In the genomic region with DNA sequence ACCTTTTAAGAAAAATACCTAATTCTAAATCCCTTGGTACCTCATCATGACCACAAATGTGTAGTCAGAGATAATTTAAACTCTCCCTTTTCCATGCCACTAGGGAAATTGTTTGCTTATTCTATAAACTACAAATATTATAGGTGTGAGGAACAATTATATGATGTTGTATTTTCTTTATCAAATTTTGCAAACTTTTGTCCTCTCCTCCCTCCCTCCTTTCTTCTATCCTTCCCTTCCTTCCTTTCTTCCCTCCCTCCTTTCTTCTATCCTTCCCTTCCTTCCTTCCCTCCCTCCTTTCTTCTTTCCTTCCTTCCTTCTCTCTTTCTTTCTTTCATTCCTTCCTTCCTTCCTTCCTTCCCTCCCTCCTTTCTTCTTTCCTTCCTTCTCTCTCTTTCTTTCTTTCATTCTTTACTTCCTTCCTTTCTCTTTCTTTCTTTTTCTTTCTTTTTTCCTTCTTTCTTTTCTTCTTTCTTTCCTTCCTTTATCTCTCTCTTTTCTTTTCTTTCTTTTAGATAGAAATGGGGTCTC, we compare ENCODE assay signal across 11 cellular contexts. TPM values are rescaled to one million over a fixed set of nuclear protein-coding genes. Genes with fewer than 3 reads are reported as not detected.
"Had no signal": no experiment of that assay in that cellular context is flagged by ENCODE, and none has a peak within 500 bp of the region (broad histone marks: within the 10 kb centered on the region; RNA-seq: fewer than 3 reads in every experiment).

No MANE protein-coding gene starts in this region.

- H3K27ac ChIP-seq: GM23248, HL-60 had no signal

- H3K36me3 Mint-ChIP-seq: IgD-negative memory B cell had no signal

- H3K4me1 ChIP-seq: HAP-1 had no signal

- H3K9ac ChIP-seq: GM23248 had no signal

- ATAC-seq: HCT116, HepG2 had no signal

- H3K27me3 Mint-ChIP-seq: IgD-negative memory B cell had no signal

- H3K36me3 ChIP-seq: HAP-1 had no signal

- DNase-seq: GM23248, GOT3, H7, KG1 had no signal

- H3K4me3 ChIP-seq: GM23248, HAP-1 had no signal

- H3K4me3 Mint-ChIP-seq: IgD-negative memory B cell had no signal

- H3K9me3 ChIP-seq: HAP-1 had no signal

- H3K27ac Mint-ChIP-seq: IgD-negative memory B cell had no signal

- H3K9me3 Mint-ChIP-seq: IgD-negative memory B cell had no signal

RNA-seq across cellular contexts. Expression of a gene that starts 41.2 kb away (rescaled TPM):
- total RNA-seq: GM23248, H4, H7, HepG2, HT1080 had no signal
- polyA plus RNA-seq: GM23248, HepG2, IgD-negative memory B cell had no signal
